In the genomic region with DNA sequence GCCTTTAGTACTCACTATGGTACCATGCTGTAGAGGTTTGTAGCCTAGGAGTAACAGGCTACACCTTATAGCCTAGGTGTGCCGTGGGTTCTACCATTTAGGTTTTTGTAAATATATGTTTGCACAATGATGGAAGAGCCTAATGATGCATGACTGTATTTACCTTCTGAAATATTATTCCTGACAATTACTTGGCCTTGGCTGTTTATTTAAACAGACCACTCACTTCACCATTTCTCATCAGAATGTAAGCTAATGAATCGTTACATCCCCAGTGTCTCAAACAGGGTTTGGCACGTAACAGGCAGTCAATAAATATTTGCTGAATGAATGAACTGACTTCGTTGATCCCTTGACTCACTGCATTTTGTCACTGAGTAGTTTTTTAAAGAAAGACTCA, we compare ENCODE assay signal across 20 cellular contexts.
DNase-seq lines count a peak whose midpoint lies in the region; ATAC-seq and TF ChIP-seq lines count a peak whose summit lies in the region.
"Had no signal": no experiment of that assay in that cellular context is flagged by ENCODE, and none has a peak within 500 bp of the region (broad histone marks: within the 10 kb centered on the region; RNA-seq: fewer than 3 reads in every experiment).

No MANE protein-coding gene starts in this region.

- POLR2A ChIA-PET in HEK293 (lab: Yijun Ruan, JAX) = no interaction called here

- peak; percentile 71 for ATAC-seq in RWPE2 (ENCODE audit: low read depth)
- ATAC-seq in gastroesophageal sphincter = no peak
- ATAC-seq in GM21367 (IDR thresholded peaks at IDR 0.05; ENCODE audit: unreplicated experiment) = no peak
- ATAC-seq: K562, T-helper 17 cell had no signal

- no peak overlapping the region for H3K4me3 ChIP-seq in HEK293 (ENCODE audit: low read depth, low read length)
- H3K4me3 ChIP-seq in RWPE2 (ENCODE audit: severe bottlenecking) = no peak overlapping the region
- no peak overlapping the region for H3K4me3 ChIP-seq in gastroesophageal sphincter
- H3K4me3 ChIP-seq in tibial nerve = no peak overlapping the region
- H3K4me3 ChIP-seq: K562, lung, SJCRH30 had no signal

- H3K36me3 ChIP-seq in HEK293 (ENCODE audit: control insufficient read depth in 2 of 2, insufficient read depth in 1 of 2, low read length in 2 of 2) (no peaks in the 10 kb centered on the region), RWPE2 (ENCODE audit: low read depth) (no peaks in the 10 kb centered on the region), gastroesophageal sphincter (no peaks in the 10 kb centered on the region), tibial nerve (no peaks in the 10 kb centered on the region)
- H3K36me3 ChIP-seq: SJCRH30, WERI-Rb-1 had no signal

- no peak overlapping the region for H3K27ac ChIP-seq in HEK293 (ENCODE audit: extremely low read depth, low read depth, low read length)
- H3K27ac ChIP-seq in RWPE2 (ENCODE audit: poor library complexity, severe bottlenecking) = no peak overlapping the region
- no peak overlapping the region for H3K27ac ChIP-seq in gastroesophageal sphincter
- no peak overlapping the region for H3K27ac ChIP-seq in tibial nerve
- H3K27ac ChIP-seq: SJCRH30, WERI-Rb-1 had no signal

- no peak for TF ChIP-seq POLR2A in gastroesophageal sphincter (IDR thresholded peaks at IDR 0.05)
- TF ChIP-seq POLR2A in tibial nerve (IDR thresholded peaks at IDR 0.05) = no peak

- no peak for TF ChIP-seq EP300 in gastroesophageal sphincter (IDR thresholded peaks at IDR 0.05)
- no peak for TF ChIP-seq EP300 in tibial nerve (IDR thresholded peaks at IDR 0.05)

- H3K4me1 ChIP-seq in HEK293 (ENCODE audit: control insufficient read depth, insufficient read depth, low read length) = no peaks in the 10 kb centered on the region
- peaks cover 8% of the 10 kb centered on the region for H3K4me1 ChIP-seq in RWPE2 (ENCODE audit: insufficient read depth, poor library complexity, severe bottlenecking)
- H3K4me1 ChIP-seq in gastroesophageal sphincter = peaks cover 0 to 5% (median 0%) of the 10 kb centered on the region in 3 donors
- peaks cover 0 to 3% (median 0%) of the 10 kb centered on the region in 4 donors for H3K4me1 ChIP-seq in tibial nerve

- DNase-seq in COR-L47 (lab: John Stamatoyannopoulos, UW) (peak; percentile 35), NCI-H2081 (lab: John Stamatoyannopoulos, UW) (peak; percentile 27 to 84), RWPE2 (ENCODE audit: low spot score) (no peak), MV-4-11 (lab: John Stamatoyannopoulos, UW) (no peak), tibial nerve (ENCODE audit: low spot score in 2 of 2) (no peak)
- DNase-seq: activated CD4-positive, alpha-beta T cell treated with anti-CD3 and anti-CD28 coated beads, Interleukin-2, amount 50 U/mL, for 4 hours; activated naive CD4-positive, alpha-beta T cell treated with anti-CD3 and anti-CD28 coated beads for 36 hours; activated T-cell treated with anti-CD3 and anti-CD28 coated beads for 4 hours; effector memory CD4-positive, alpha-beta T cell; NCI-H446 treated with DMSO at 0.1 percent for 48 hours; retina; SJCRH30; stimulated activated CD4-positive, alpha-beta T cell treated with anti-CD3 and anti-CD28 coated beads, Interleukin-12 subunit alpha, Interleukin-12 subunit beta, amount 100 ng/mL, for 4 hours; T-helper 17 cell; WERI-Rb-1 had no signal

- no peak for TF ChIP-seq CTCF in HEK293 (tag by site-specific recombination; IDR thresholded peaks at IDR 0.05)
- TF ChIP-seq CTCF in RWPE2 (IDR thresholded peaks at IDR 0.05; ENCODE audit: poor library complexity, severe bottlenecking) = no peak
- no peak for TF ChIP-seq CTCF in gastroesophageal sphincter (IDR thresholded peaks at IDR 0.05)
- no peak for TF ChIP-seq CTCF in tibial nerve (IDR thresholded peaks at IDR 0.05)

- H3K27me3 ChIP-seq in RWPE2 (ENCODE audit: insufficient read depth, poor library complexity, severe bottlenecking) (no peaks in the 10 kb centered on the region), gastroesophageal sphincter (no peaks in the 10 kb centered on the region), tibial nerve (no peaks in the 10 kb centered on the region)
- H3K27me3 ChIP-seq: SJCRH30 had no signal

- 74 to 78% methylated on average over 2 to 4 of the region's 4 CpGs for WGBS in gastroesophageal sphincter (ENCODE audit: low coverage in 1 of 2), 2 donors
- WGBS in tibial nerve, 2 donors = 93% methylated on average over 4 of the region's 4 CpGs

- H3K9me3 ChIP-seq in HEK293 (ENCODE audit: control insufficient read depth, insufficient read depth, low read depth, low read length) = no peaks in the 10 kb centered on the region
- no peaks in the 10 kb centered on the region for H3K9me3 ChIP-seq in RWPE2 (ENCODE audit: severe bottlenecking)
- no peaks in the 10 kb centered on the region for H3K9me3 ChIP-seq in gastroesophageal sphincter
- no peaks in the 10 kb centered on the region for H3K9me3 ChIP-seq in tibial nerve
- H3K9me3 ChIP-seq: SJCRH30 had no signal

- CTCF ChIA-PET in HEK293 (lab: Yijun Ruan, JAX) = interaction anchor here (0.6 kb wide), 1 partner anchor 43 kb away, joined by 4 read pairs; no protein-coding TSS in a partner anchor

TF ChIP-seq in HEK293, 187 proteins besides CTCF, POLR2A, EP300 and RAD21:
- TF ChIP-seq, protein P1, sequence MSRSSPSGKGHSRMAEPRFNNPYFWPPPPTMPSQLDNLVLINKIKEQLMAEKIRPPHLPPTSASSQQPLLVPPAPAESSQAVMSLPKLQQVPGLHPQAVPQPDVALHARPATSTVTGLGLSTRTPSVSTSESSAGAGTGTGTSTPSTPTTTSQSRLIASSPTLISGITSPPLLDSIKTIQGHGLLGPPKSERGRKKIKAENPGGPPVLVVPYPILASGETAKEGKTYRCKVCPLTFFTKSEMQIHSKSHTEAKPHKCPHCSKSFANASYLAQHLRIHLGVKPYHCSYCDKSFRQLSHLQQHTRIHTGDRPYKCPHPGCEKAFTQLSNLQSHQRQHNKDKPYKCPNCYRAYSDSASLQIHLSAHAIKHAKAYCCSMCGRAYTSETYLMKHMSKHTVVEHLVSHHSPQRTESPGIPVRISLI (tag by site-specific recombination; IDR thresholded peaks at IDR 0.05) = peak; percentile 48; the same call in 1 of the 2 replicates
- TF ChIP-seq, protein P2, sequence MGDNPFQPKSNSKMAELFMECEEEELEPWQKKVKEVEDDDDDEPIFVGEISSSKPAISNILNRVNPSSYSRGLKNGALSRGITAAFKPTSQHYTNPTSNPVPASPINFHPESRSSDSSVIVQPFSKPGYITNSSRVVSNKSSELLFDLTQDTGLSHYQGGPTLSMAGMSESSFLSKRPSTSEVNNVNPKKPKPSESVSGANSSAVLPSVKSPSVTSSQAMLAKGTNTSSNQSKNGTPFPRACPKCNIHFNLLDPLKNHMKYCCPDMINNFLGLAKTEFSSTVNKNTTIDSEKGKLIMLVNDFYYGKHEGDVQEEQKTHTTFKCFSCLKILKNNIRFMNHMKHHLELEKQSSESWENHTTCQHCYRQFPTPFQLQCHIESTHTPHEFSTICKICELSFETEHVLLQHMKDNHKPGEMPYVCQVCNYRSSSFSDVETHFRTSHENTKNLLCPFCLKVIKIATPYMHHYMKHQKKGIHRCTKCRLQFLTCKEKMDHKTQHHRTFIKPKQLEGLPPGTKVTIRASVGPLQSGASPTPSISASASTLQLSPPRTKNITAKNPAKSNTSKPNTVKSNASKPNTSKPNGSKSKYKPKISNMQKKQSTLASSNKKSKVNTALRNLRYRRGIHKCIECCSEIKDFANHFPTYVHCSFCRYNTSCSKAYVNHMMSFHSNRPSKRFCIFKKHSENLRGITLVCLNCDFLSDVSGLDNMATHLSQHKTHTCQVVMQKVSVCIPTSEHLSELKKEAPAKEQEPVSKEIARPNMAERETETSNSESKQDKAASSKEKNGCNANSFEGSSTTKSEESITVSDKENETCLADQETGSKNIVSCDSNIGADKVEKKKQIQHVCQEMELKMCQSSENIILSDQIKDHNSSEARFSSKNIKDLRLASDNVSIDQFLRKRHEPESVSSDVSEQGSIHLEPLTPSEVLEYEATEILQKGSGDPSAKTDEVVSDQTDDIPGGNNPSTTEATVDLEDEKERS (tag by site-specific recombination; IDR thresholded peaks at IDR 0.05) = no peak

Comparison
In these comparisons a context has a peak if more than half of its experiments do, and no peak if none do; other contexts are left out.
1. DNase-seq: peak in COR-L47 (single experiment) and NCI-H2081 (2 of 2); none in RWPE2 (single experiment), MV-4-11 (single experiment) and tibial nerve (0 of 2).